In genomic region chr5:158139161-158139560, GRCh38 we compare ENCODE assay signal across 25 cellular contexts.
DNase-seq lines count a peak whose midpoint lies in the region; ATAC-seq and TF ChIP-seq lines count a peak whose summit lies in the region.
"Had no signal": no experiment of that assay in that cellular context is flagged by ENCODE, and none has a peak within 500 bp of the region (broad histone marks: within the 10 kb centered on the region; RNA-seq: fewer than 3 reads in every experiment).

No MANE protein-coding gene starts in this region.

- H3K27ac ChIP-seq in RWPE2 (ENCODE audit: poor library complexity, severe bottlenecking), result no peak overlapping the region
- H3K27ac ChIP-seq: cardiac muscle cell, dorsolateral prefrontal cortex, esophagus muscularis mucosa, sigmoid colon, SJSA1 had no signal

- H3K4me1 ChIP-seq in RWPE2 (ENCODE audit: insufficient read depth, poor library complexity, severe bottlenecking), result no peaks in the 10 kb centered on the region
- H3K4me1 ChIP-seq: esophagus muscularis mucosa, sigmoid colon, SJSA1 had no signal

- H3K36me3 ChIP-seq in RWPE2 (ENCODE audit: low read depth), result no peaks in the 10 kb centered on the region
- H3K36me3 ChIP-seq: cardiac muscle cell, esophagus muscularis mucosa, sigmoid colon, SJSA1 had no signal

- no peak overlapping the region for H3K4me3 ChIP-seq in RWPE2 (ENCODE audit: severe bottlenecking)
- no peak overlapping the region for H3K4me3 ChIP-seq in fibroblast of mammary gland (ENCODE audit: control insufficient read depth, low read depth, low read length)
- H3K4me3 ChIP-seq: cardiac muscle cell, dorsolateral prefrontal cortex, esophagus muscularis mucosa, sigmoid colon, SJSA1 had no signal

- H3K27me3 ChIP-seq in RWPE2 (ENCODE audit: insufficient read depth, poor library complexity, severe bottlenecking), result no peaks in the 10 kb centered on the region
- H3K27me3 ChIP-seq: cardiac muscle cell, esophagus muscularis mucosa, sigmoid colon, SJSA1 had no signal

- no peaks in the 10 kb centered on the region for H3K9me3 ChIP-seq in RWPE2 (ENCODE audit: severe bottlenecking)
- H3K9me3 ChIP-seq: esophagus muscularis mucosa, sigmoid colon, SJSA1 had no signal

- no peak for TF ChIP-seq CTCF in RWPE2 (IDR thresholded peaks at IDR 0.05; ENCODE audit: poor library complexity, severe bottlenecking)
- no peak for TF ChIP-seq CTCF in fibroblast of mammary gland (conservative IDR thresholded peaks at IDR 0.05; ENCODE audit: control insufficient read depth, insufficient read depth, low read depth, low read length)

- DNase-seq in GM04504 (ENCODE audit: low read depth) (peak; percentile 42), RWPE2 (ENCODE audit: low spot score) (no peak), fibroblast of mammary gland (ENCODE audit: low read depth) (peak; percentile 96), renal cortical epithelial cell (ENCODE audit: low read depth) (peak; percentile 77)
- no peak for DNase-seq in activated CD4-positive, alpha-beta T cell treated with anti-CD3 and anti-CD28 coated beads, Interleukin-2, amount 50 U/mL, for 48 hours
- DNase-seq: activated naive CD8-positive, alpha-beta T cell treated with anti-CD3 and anti-CD28 coated beads, Interleukin-2, amount 50 U/mL, for 24 hours; AML-193; COR-L47; dorsolateral prefrontal cortex; hippocampal formation; IMR-90; naive thymus-derived CD4-positive, alpha-beta T cell; NCI-H82; OCI-M1; sigmoid colon; stimulated activated CD4-positive, alpha-beta T cell treated with anti-CD3 and anti-CD28 coated beads, Interleukin-1b, Interleukin-23, amount 100 ng/mL, for 48 hours; stimulated activated naive CD4-positive, alpha-beta T cell treated with Interleukin-2 at 50 U/mL for 16 hours; T1000; trophoblast cell had no signal

- peak; percentile 90 for ATAC-seq in RWPE2 (ENCODE audit: low read depth)
- no peak for ATAC-seq in GM18870 (IDR thresholded peaks at IDR 0.05; ENCODE audit: unreplicated experiment)
- ATAC-seq in HG03039 (IDR thresholded peaks at IDR 0.05; ENCODE audit: unreplicated experiment), result no peak
- ATAC-seq in HG03196 (IDR thresholded peaks at IDR 0.05; ENCODE audit: unreplicated experiment), result no peak
- ATAC-seq: activated naive CD8-positive, alpha-beta T cell treated with anti-CD3 and anti-CD28 coated beads, Interleukin-2, amount 50 U/mL, for 24 hours; naive thymus-derived CD4-positive, alpha-beta T cell had no signal

Comparison
In these comparisons a context has a peak if more than half of its experiments do, and no peak if none do; other contexts are left out.
1. DNase-seq: peak in GM04504 (single experiment), fibroblast of mammary gland (single experiment) and renal cortical epithelial cell (single experiment); none in RWPE2 (single experiment) and activated CD4-positive, alpha-beta T cell treated with anti-CD3 and anti-CD28 coated beads, Interleukin-2, amount 50 U/mL, for 48 hours (0 of 2).